In the genomic region with DNA sequence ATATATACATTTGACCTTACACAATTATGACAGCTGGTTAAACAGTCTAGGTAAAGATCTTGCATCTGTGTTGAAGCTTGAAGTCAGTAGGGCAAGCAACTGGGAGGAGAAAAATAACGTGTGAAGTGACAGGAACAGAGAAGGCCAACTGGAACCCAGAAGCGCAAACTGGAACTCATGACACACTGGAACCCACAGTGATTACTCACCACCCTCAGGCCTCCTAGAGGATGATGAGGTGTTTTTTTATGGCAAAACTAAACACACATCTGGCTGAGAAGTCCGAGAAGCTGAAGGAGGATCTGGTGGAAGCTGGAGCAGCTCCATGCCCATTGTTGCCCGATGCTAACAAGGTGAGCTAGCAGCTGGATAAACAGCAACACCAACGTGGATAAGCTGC, we compare ENCODE assay signal across 14 cellular contexts.
DNase-seq lines count a peak whose midpoint lies in the region; ATAC-seq and FAIRE-seq lines count a peak whose summit lies in the region.
"Had no signal": no experiment of that assay in that cellular context is flagged by ENCODE, and none has a peak within 500 bp of the region (broad histone marks: within the 10 kb centered on the region; RNA-seq: fewer than 3 reads in every experiment).

No MANE protein-coding gene starts in this region.

- 84% methylated on average over 5 of the region's 5 CpGs for WGBS in right cardiac atrium

- H3K27ac ChIP-seq in right cardiac atrium (ENCODE audit: low read length) = no peak overlapping the region
- H3K27ac ChIP-seq: vagina had no signal

- ATAC-seq in esophagus mucosa = peak; percentile 60
- ATAC-seq in right cardiac atrium = no peak
- ATAC-seq in GM21717 (IDR thresholded peaks at IDR 0.05; ENCODE audit: unreplicated experiment) = no peak
- ATAC-seq: SK-N-SH treated with all-trans-retinoic acid at 6 μM for 48 hours had no signal

- DNase-seq in stimulated activated CD4-positive, alpha-beta T cell treated with anti-CD3 and anti-CD28 coated beads, Interleukin-12 subunit alpha, Interleukin-12 subunit beta, amount 100 ng/mL, for 48 hours (ENCODE audit: low read depth in 2 of 3, low spot score in 1 of 3) = peak; percentile 3 to 9 (median 7)
- DNase-seq in stimulated activated CD4-positive, alpha-beta T cell treated with anti-CD3 and anti-CD28 coated beads, Interleukin-2, amount 100 ng/mL, for 48 hours = no peak
- DNase-seq in NCI-H774 (lab: John Stamatoyannopoulos, UW) = peak; percentile 54
- peak; percentile 16 for DNase-seq in urothelium cell line (ENCODE audit: low spot score)
- no peak for DNase-seq in right cardiac atrium
- no peak for DNase-seq in mesenteric fat pad (ENCODE audit: low spot score)
- DNase-seq: activated T-cell treated with anti-CD3 and anti-CD28 coated beads for 4 hours, aorta, hypothalamus, NCI-H187 treated with DMSO at 0.1 percent for 48 hours had no signal

- H3K4me1 ChIP-seq in right cardiac atrium (ENCODE audit: control insufficient read depth, insufficient read depth, low read length) = no peaks in the 10 kb centered on the region
- H3K4me1 ChIP-seq: vagina had no signal

- peaks cover 2% of the 10 kb centered on the region for H3K9me3 ChIP-seq in right cardiac atrium (ENCODE audit: control insufficient read depth, low read length)
- H3K9me3 ChIP-seq: vagina had no signal

- no peaks in the 10 kb centered on the region for H3K27me3 ChIP-seq in right cardiac atrium (ENCODE audit: control insufficient read depth, insufficient read depth)
- H3K27me3 ChIP-seq: vagina had no signal

- no peak for FAIRE-seq in urothelium cell line (lab: Jason Lieb, UNC)

- intact Hi-C loops in right cardiac atrium (cut with DNase I) = no loop called here

- no peak overlapping the region for H3K4me3 ChIP-seq in right cardiac atrium (ENCODE audit: low read length)
- H3K4me3 ChIP-seq: vagina had no signal

Comparison
In these comparisons a context has a peak if more than half of its experiments do, and no peak if none do; other contexts are left out.
1. DNase-seq: peak in stimulated activated CD4-positive, alpha-beta T cell treated with anti-CD3 and anti-CD28 coated beads, Interleukin-12 subunit alpha, Interleukin-12 subunit beta, amount 100 ng/mL, for 48 hours (3 of 3), NCI-H774 (single experiment) and urothelium cell line (single experiment); none in stimulated activated CD4-positive, alpha-beta T cell treated with anti-CD3 and anti-CD28 coated beads, Interleukin-2, amount 100 ng/mL, for 48 hours (0 of 2), right cardiac atrium (0 of 3) and mesenteric fat pad (single experiment).